In the genomic region with DNA sequence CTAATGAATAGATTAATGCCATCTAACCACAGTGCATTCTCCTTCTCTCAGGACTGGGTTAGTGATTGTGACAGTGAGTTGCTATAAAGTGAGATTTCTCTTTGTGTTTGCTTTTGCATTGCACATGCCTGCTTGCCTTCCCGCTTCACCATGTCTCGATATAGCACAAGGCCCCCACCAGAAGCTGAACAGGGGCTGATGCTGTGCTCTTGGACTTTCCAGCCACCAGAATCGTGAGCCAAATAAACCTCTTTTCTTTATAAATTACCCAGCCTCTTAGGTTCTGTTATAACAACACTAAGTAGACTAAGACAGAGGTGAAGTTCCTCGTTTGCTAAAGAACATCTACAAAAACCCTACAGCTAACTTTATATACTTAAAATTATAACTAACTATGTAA, we compare ENCODE assay signal across 27 cellular contexts.
DNase-seq lines count a peak whose midpoint lies in the region; ATAC-seq, FAIRE-seq and TF ChIP-seq lines count a peak whose summit lies in the region.
"Had no signal": no experiment of that assay in that cellular context is flagged by ENCODE, and none has a peak within 500 bp of the region (broad histone marks: within the 10 kb centered on the region; RNA-seq: fewer than 3 reads in every experiment).

No MANE protein-coding gene starts in this region.

- H3K27me3 Mint-ChIP-seq in activated CD8-positive, alpha-beta T cell treated with anti-CD3 and anti-CD28 coated beads, Interleukin-2, amount 10 ng/mL, durations not matched to agents 7 days and 5 days (ENCODE audit: low read depth) = no peaks in the 10 kb centered on the region
- H3K27me3 Mint-ChIP-seq: CD4-positive, alpha-beta memory T cell had no signal

- TF ChIP-seq RAD21 in HepG2 (CRISPR knock-in tag; IDR thresholded peaks at IDR 0.05) (no peak), K562 (CRISPR knock-in tag; conservative IDR thresholded peaks at IDR 0.05 in 1 of 2, IDR thresholded peaks at IDR 0.05 in 1 of 2) (no peak)

- no peak overlapping the region for H2AFZ ChIP-seq in HepG2 (ENCODE audit: low read length)
- no peak overlapping the region for H2AFZ ChIP-seq in K562 (ENCODE audit: low read depth, low read length)

- no peaks in the 10 kb centered on the region for H3K36me3 Mint-ChIP-seq in activated CD8-positive, alpha-beta T cell treated with anti-CD3 and anti-CD28 coated beads, Interleukin-2, amount 10 ng/mL, durations not matched to agents 7 days and 5 days (ENCODE audit: low read depth)
- H3K36me3 Mint-ChIP-seq: CD14-positive monocyte; CD4-positive, alpha-beta memory T cell; CD4-positive, CD25-positive, alpha-beta regulatory T cell; CD8-positive, alpha-beta memory T cell had no signal

- H3K4me3 ChIP-seq in HepG2 (replicated peaks in 1 of 3; ENCODE audit: insufficient read depth in 1 of 3, low read depth in 2 of 3, low read length in 3 of 3) (no peak overlapping the region), right lobe of liver (no peak overlapping the region), K562 (no peak overlapping the region), sigmoid colon (no peak overlapping the region)
- H3K4me3 ChIP-seq: BLaER1, GM12878 had no signal

- H3K4me1 ChIP-seq in HepG2 (ENCODE audit: insufficient read depth, low read length) (no peaks in the 10 kb centered on the region), right lobe of liver (no peaks in the 10 kb centered on the region), K562 (replicated peaks in 1 of 2; ENCODE audit: control insufficient read depth in 2 of 2, insufficient read depth in 2 of 2, low read length in 2 of 2) (no peaks in the 10 kb centered on the region), sigmoid colon (no peaks in the 10 kb centered on the region)
- H3K4me1 ChIP-seq: BE2C had no signal

- H3K27ac ChIP-seq in HepG2 (ENCODE audit: extremely low read length, insufficient read depth, low read length) (no peak overlapping the region), right lobe of liver (no peak overlapping the region), K562 (ENCODE audit: extremely low read depth, low read depth, low read length) (no peak overlapping the region), sigmoid colon (no peak overlapping the region)
- H3K27ac ChIP-seq: 22Rv1, BLaER1 had no signal

- H3K9me3 ChIP-seq in HepG2 (ENCODE audit: low read length) = no peaks in the 10 kb centered on the region
- H3K9me3 ChIP-seq in right lobe of liver = no peaks in the 10 kb centered on the region
- H3K9me3 ChIP-seq in K562 (replicated peaks; ENCODE audit: control insufficient read depth, insufficient read depth, low read depth, low read length) = no peaks in the 10 kb centered on the region
- peaks cover 0 to 4% (median 0%) of the 10 kb centered on the region in 4 donors for H3K9me3 ChIP-seq in sigmoid colon

- H3K27me3 ChIP-seq in HepG2 (ENCODE audit: control insufficient read depth in 1 of 2, insufficient read depth in 2 of 2, low read length in 2 of 2) (peaks cover 0 to 10% of the 10 kb centered on the region in 2 experiments; a peak in 4 of 5 replicates), right lobe of liver (no peaks in the 10 kb centered on the region), K562 (ENCODE audit: control insufficient read depth in 2 of 2, insufficient read depth in 2 of 2, low read length in 2 of 2) (no peaks in the 10 kb centered on the region), sigmoid colon (no peaks in the 10 kb centered on the region)
- H3K27me3 ChIP-seq: BE2C, BLaER1 had no signal

- H3K9ac ChIP-seq in HepG2 (ENCODE audit: insufficient read depth, low read depth, low read length) (no peak overlapping the region), K562 (ENCODE audit: insufficient read depth in 1 of 2, low read depth in 2 of 2, low read length in 2 of 2) (no peak overlapping the region)
- H3K9ac ChIP-seq: BLaER1 had no signal

- no peak for FAIRE-seq in HepG2 (lab: Jason Lieb, UNC)
- no peak for FAIRE-seq in K562 (lab: Jason Lieb, UNC)
- FAIRE-seq: GM12878, GM12892, GM18507 had no signal

- POLR2A ChIA-PET in HepG2 (lab: Yijun Ruan, JAX) (no interaction called here), K562 (lab: Yijun Ruan, JAX) (no interaction called here)
- POLR2A ChIA-PET in activated CD8-positive, alpha-beta T cell treated with anti-CD3 and anti-CD28 coated beads, Interleukin-2, amount 10 ng/mL, durations not matched to agents 7 days and 5 days (lab: Charles Lee) = no interaction called here

- ATAC-seq in HepG2 (no peak), right lobe of liver (no peak), K562 (no peak)
- ATAC-seq in activated CD8-positive, alpha-beta T cell treated with anti-CD3 and anti-CD28 coated beads, Interleukin-2, amount 10 ng/mL, durations not matched to agents 7 days and 5 days = no peak
- ATAC-seq: GM12878 had no signal

- no peak overlapping the region for H3K27ac Mint-ChIP-seq in activated CD8-positive, alpha-beta T cell treated with anti-CD3 and anti-CD28 coated beads, Interleukin-2, amount 10 ng/mL, durations not matched to agents 7 days and 5 days
- H3K27ac Mint-ChIP-seq: CD14-positive monocyte; CD4-positive, alpha-beta memory T cell; CD4-positive, CD25-positive, alpha-beta regulatory T cell had no signal

- H4K20me1 ChIP-seq in HepG2 (ENCODE audit: insufficient read depth, low read length) = no peaks in the 10 kb centered on the region
- H4K20me1 ChIP-seq in K562 (replicated peaks; ENCODE audit: control insufficient read depth, insufficient read depth, low read length) = no peaks in the 10 kb centered on the region
- H4K20me1 ChIP-seq: BLaER1 had no signal

- H3K36me3 ChIP-seq in HepG2 (replicated peaks in 1 of 2; ENCODE audit: control insufficient read depth in 1 of 2, insufficient read depth in 2 of 2, low read length in 2 of 2) (no peaks in the 10 kb centered on the region), right lobe of liver (no peaks in the 10 kb centered on the region), K562 (ENCODE audit: control insufficient read depth, insufficient read depth, low read length) (no peaks in the 10 kb centered on the region), sigmoid colon (no peaks in the 10 kb centered on the region)
- H3K36me3 ChIP-seq: BE2C, BLaER1 had no signal

- TF ChIP-seq POLR2A in HepG2 (IDR thresholded peaks at IDR 0.05; ENCODE audit: insufficient read depth in 1 of 2, low read depth in 2 of 2, low read length in 2 of 2) (no peak), right lobe of liver (IDR thresholded peaks at IDR 0.05) (no peak), K562 (conservative IDR thresholded peaks at IDR 0.05) (no peak), sigmoid colon (IDR thresholded peaks at IDR 0.05) (no peak)

- H3K9me1 ChIP-seq in K562 (ENCODE audit: control insufficient read depth, insufficient read depth, low read length) = no peaks in the 10 kb centered on the region

- TF ChIP-seq CTCF in HepG2 (CRISPR knock-in tag; IDR thresholded peaks at IDR 0.05) (no peak), right lobe of liver (IDR thresholded peaks at IDR 0.05) (no peak), K562 (IDR thresholded peaks at IDR 0.05 in 2 of 3, conservative IDR thresholded peaks at IDR 0.05 in 1 of 3; ENCODE audit: insufficient read depth in 2 of 3, low read depth in 1 of 3, low read length in 3 of 3) (no peak), sigmoid colon (IDR thresholded peaks at IDR 0.05) (no peak)

- H3K79me2 ChIP-seq in HepG2 (ENCODE audit: insufficient read depth, low read length) (no peaks in the 10 kb centered on the region), K562 (ENCODE audit: control insufficient read depth, insufficient read depth, low read length) (no peaks in the 10 kb centered on the region)

- H3K4me2 ChIP-seq in HepG2 (ENCODE audit: low read depth, low read length) = no peak overlapping the region
- H3K4me2 ChIP-seq in K562 (ENCODE audit: insufficient read depth, low read length) = no peak overlapping the region
- H3K4me2 ChIP-seq: BLaER1 had no signal

- CTCF ChIA-PET in HepG2 (lab: Yijun Ruan, JAX; ENCODE audit: low intra/inter-chr PET ratio, low total read pairs) = no interaction called here
- CTCF ChIA-PET in K562 (lab: Yijun Ruan, JAX; ENCODE audit: low intra/inter-chr PET ratio) = no interaction called here
- CTCF ChIA-PET in activated CD8-positive, alpha-beta T cell treated with anti-CD3 and anti-CD28 coated beads, Interleukin-2, amount 10 ng/mL, durations not matched to agents 7 days and 5 days (lab: Charles Lee) = no interaction called here

- H3K4me1 Mint-ChIP-seq in activated CD8-positive, alpha-beta T cell treated with anti-CD3 and anti-CD28 coated beads, Interleukin-2, amount 10 ng/mL, durations not matched to agents 7 days and 5 days (ENCODE audit: low read depth) = no peaks in the 10 kb centered on the region
- H3K4me1 Mint-ChIP-seq: CD14-positive monocyte; CD4-positive, alpha-beta memory T cell; CD4-positive, CD25-positive, alpha-beta regulatory T cell; CD8-positive, alpha-beta memory T cell had no signal

- no peak for TF ChIP-seq EP300 in HepG2 (IDR thresholded peaks at IDR 0.05; ENCODE audit: low read depth in 2 of 2, low read length in 2 of 2)
- no peak for TF ChIP-seq EP300 in HepG2 (CRISPR knock-in tag; IDR thresholded peaks at IDR 0.05; ENCODE audit: borderline replicate concordance)
- TF ChIP-seq EP300 in K562 (IDR thresholded peaks at IDR 0.05; ENCODE audit: low read length) = no peak
- no peak for TF ChIP-seq EP300 in sigmoid colon (IDR thresholded peaks at IDR 0.05)

- WGBS in HepG2 (ENCODE audit: low lambda C conversion rate) = 0% methylated on average over 4 of the region's 4 CpGs
- WGBS in right lobe of liver (ENCODE audit: insufficient coverage, low coverage, low lambda C conversion rate, missing lambda C conversion rate) = 60% methylated on average over 4 of the region's 4 CpGs
- WGBS in K562 (ENCODE audit: insufficient coverage, low coverage, missing lambda C conversion rate) = 5% methylated on average over 4 of the region's 4 CpGs
- 68 to 85% methylated on average over 4 of the region's 4 CpGs for WGBS in sigmoid colon, 2 donors

- DNase-seq in HepG2 (ENCODE audit: low spot score) = no peak
- DNase-seq in right lobe of liver = no peak
- DNase-seq in K562 (ENCODE audit: extremely low read depth in 1 of 4, low spot score in 3 of 4) = no peak
- DNase-seq in sigmoid colon = peak; percentile 28
- DNase-seq in activated naive CD4-positive, alpha-beta T cell treated with anti-CD3 and anti-CD28 coated beads, Interleukin-2, amount 50 U/mL, for 16 hours = no peak
- no peak for DNase-seq in activated CD4-positive, alpha-beta T cell treated with anti-CD3 and anti-CD28 coated beads for 1 hour
- no peak for DNase-seq in activated CD8-positive, alpha-beta T cell treated with anti-CD3 and anti-CD28 coated beads, Interleukin-2, amount 10 ng/mL, durations not matched to agents 7 days and 5 days
- DNase-seq: ACHN; BE2C; C1 segment of cervical spinal cord; CD4-positive, alpha-beta memory T cell; CD4-positive, CD25-positive, alpha-beta regulatory T cell; CD8-positive, alpha-beta memory T cell; COR-L47; DMS 273 treated with DMSO at 0.1 percent for 48 hours; DMS153; DMS53; DMS79; DND-41; EL; GDM1 had no signal

- no peaks in the 10 kb centered on the region for H3K9me3 Mint-ChIP-seq in activated CD8-positive, alpha-beta T cell treated with anti-CD3 and anti-CD28 coated beads, Interleukin-2, amount 10 ng/mL, durations not matched to agents 7 days and 5 days (ENCODE audit: insufficient read depth)

- no peak overlapping the region for H3K4me3 Mint-ChIP-seq in activated CD8-positive, alpha-beta T cell treated with anti-CD3 and anti-CD28 coated beads, Interleukin-2, amount 10 ng/mL, durations not matched to agents 7 days and 5 days
- H3K4me3 Mint-ChIP-seq: CD14-positive monocyte; CD4-positive, alpha-beta memory T cell; CD4-positive, CD25-positive, alpha-beta regulatory T cell; CD8-positive, alpha-beta memory T cell had no signal

- in situ Hi-C loops in HepG2 (cut with HindIII; ENCODE audit: extremely low pct_ligation_motif_present, low pct_unique_long_range_greater_than_20kb) = no loop called here
- in situ Hi-C loops in K562 (cut with MboI) = no loop called here

- intact Hi-C loops in HepG2 (cut with micrococcal nuclease; ENCODE audit: unreplicated experiment) (no loop called here), right lobe of liver (cut with DNase I) (no loop called here), K562 (cut with micrococcal nuclease) (no loop called here), sigmoid colon (cut with DNase I) (no loop called here)

- BruUV-seq in HepG2 (replicated peaks; lab: Mats Ljungman, UMichigan) (no TSS peak), K562 (replicated peaks; lab: Mats Ljungman, UMichigan) (no TSS peak)
